Comparison of ENCODE assay signal across 19 cellular contexts in genomic region chr4:76571274-76571673, GRCh38.
DNase-seq lines count a peak whose midpoint lies in the region; ATAC-seq and TF ChIP-seq lines count a peak whose summit lies in the region.
"Had no signal": no experiment of that assay in that cellular context is flagged by ENCODE, and none has a peak within 500 bp of the region (broad histone marks: within the 10 kb centered on the region; RNA-seq: fewer than 3 reads in every experiment).

No MANE protein-coding gene starts in this region.

- TF ChIP-seq CTCF in nephron (IDR thresholded peaks at IDR 0.05; ENCODE audit: unreplicated experiment in 3 of 3): no peak

- no peaks in the 10 kb centered on the region for H3K36me3 ChIP-seq in SJSA1
- H3K36me3 ChIP-seq in CD4-positive, alpha-beta memory T cell (ENCODE audit: insufficient read depth, low read length): no peaks in the 10 kb centered on the region
- H3K36me3 ChIP-seq: WERI-Rb-1 had no signal

- no peak overlapping the region for H3K4me3 Mint-ChIP-seq in nephron
- no peak overlapping the region for H3K4me3 Mint-ChIP-seq in CD4-positive, alpha-beta memory T cell
- H3K4me3 Mint-ChIP-seq: stimulated activated naive CD8-positive, alpha-beta T cell treated with anti-CD3 and anti-CD28 coated beads, Interleukin-15, amount 100 ng/mL, for 72 hours had no signal

- no peaks in the 10 kb centered on the region for H3K27me3 ChIP-seq in SJSA1 (replicated peaks)
- H3K27me3 ChIP-seq in CD4-positive, alpha-beta memory T cell (ENCODE audit: insufficient read depth, low read length): no peaks in the 10 kb centered on the region

- H3K27ac ChIP-seq in SJSA1: peak overlapping the region; percentile 75
- H3K27ac ChIP-seq in CD4-positive, alpha-beta memory T cell (ENCODE audit: low read depth, low read length): no peak overlapping the region
- H3K27ac ChIP-seq: WERI-Rb-1 had no signal

- intact Hi-C loops in CD4-positive, alpha-beta memory T cell (cut with micrococcal nuclease): no loop called here

- no peak overlapping the region for H3K4me3 ChIP-seq in SJSA1
- no peak overlapping the region for H3K4me3 ChIP-seq in CD4-positive, alpha-beta memory T cell (ENCODE audit: low read length in 2 of 2)
- H3K4me3 ChIP-seq: smooth muscle cell had no signal

- CTCF ChIA-PET in CD4-positive, alpha-beta memory T cell (lab: Charles Lee; ENCODE audit: partially characterized antibody): no interaction called here

- DNase-seq in COLO668 (lab: John Stamatoyannopoulos, UW; ENCODE audit: unreplicated experiment) (peak; percentile 29), NCI-H1930 (lab: John Stamatoyannopoulos, UW) (peak; percentile 10 to 69), SJSA1 (ENCODE audit: low read depth in 1 of 2, low spot score in 2 of 2) (no peak), NCI-H524 (lab: John Stamatoyannopoulos, UW) (no peak)
- no peak for DNase-seq in CD4-positive, alpha-beta memory T cell
- DNase-seq: activated effector memory CD4-positive, alpha-beta T cell treated with anti-CD3 and anti-CD28 coated beads, Interleukin-2, amount 50 U/mL, for 16 hours; AML-193; aorta; GOT3; KBM-7; mesendoderm; NCI-H1694; nucleus accumbens; stimulated activated naive CD8-positive, alpha-beta T cell treated with anti-CD3 and anti-CD28 coated beads, Interleukin-15, amount 100 ng/mL, for 72 hours; WERI-Rb-1 had no signal

- ATAC-seq in HG03175 (IDR thresholded peaks at IDR 0.05; ENCODE audit: unreplicated experiment) (no peak), HG03025 (IDR thresholded peaks at IDR 0.05; ENCODE audit: low FRiP score, unreplicated experiment) (no peak)
- ATAC-seq: stimulated activated naive CD8-positive, alpha-beta T cell treated with anti-CD3 and anti-CD28 coated beads, Interleukin-15, amount 100 ng/mL, for 72 hours had no signal

- POLR2A ChIA-PET in CD4-positive, alpha-beta memory T cell (lab: Charles Lee; ENCODE audit: partially characterized antibody): no interaction called here

- no peaks in the 10 kb centered on the region for H3K9me3 ChIP-seq in SJSA1 (replicated peaks)
- no peaks in the 10 kb centered on the region for H3K9me3 ChIP-seq in CD4-positive, alpha-beta memory T cell (ENCODE audit: control insufficient read depth in 1 of 2, low read length in 2 of 2)

- H3K27me3 Mint-ChIP-seq in nephron (ENCODE audit: low read depth): peaks cover 8% of the 10 kb centered on the region
- peaks cover 13 to 28% of the 10 kb centered on the region in 2 donors for H3K27me3 Mint-ChIP-seq in CD4-positive, alpha-beta memory T cell

- H3K27ac Mint-ChIP-seq in nephron: peak overlapping the region in 2 of 3 experiments; percentile 45 to 47
- H3K27ac Mint-ChIP-seq in CD4-positive, alpha-beta memory T cell: no peak overlapping the region
- H3K27ac Mint-ChIP-seq: stimulated activated naive CD8-positive, alpha-beta T cell treated with anti-CD3 and anti-CD28 coated beads, Interleukin-15, amount 100 ng/mL, for 72 hours had no signal

- peaks cover 65% of the 10 kb centered on the region for H3K4me1 Mint-ChIP-seq in nephron
- no peaks in the 10 kb centered on the region for H3K4me1 Mint-ChIP-seq in CD4-positive, alpha-beta memory T cell
- H3K4me1 Mint-ChIP-seq: stimulated activated naive CD8-positive, alpha-beta T cell treated with anti-CD3 and anti-CD28 coated beads, Interleukin-15, amount 100 ng/mL, for 72 hours had no signal

- H3K4me1 ChIP-seq in SJSA1 (replicated peaks): peaks cover 61% of the 10 kb centered on the region
- H3K4me1 ChIP-seq in CD4-positive, alpha-beta memory T cell (ENCODE audit: insufficient read depth, low read length): no peaks in the 10 kb centered on the region

- no peaks in the 10 kb centered on the region for H3K9me3 Mint-ChIP-seq in nephron
- H3K9me3 Mint-ChIP-seq in CD4-positive, alpha-beta memory T cell: peaks cover 0 to 2% (median 0%) of the 10 kb centered on the region in 8 donors
- H3K9me3 Mint-ChIP-seq: stimulated activated naive CD8-positive, alpha-beta T cell treated with anti-CD3 and anti-CD28 coated beads, Interleukin-15, amount 100 ng/mL, for 72 hours had no signal

- no peaks in the 10 kb centered on the region for H3K36me3 Mint-ChIP-seq in nephron (ENCODE audit: low read depth)
- no peaks in the 10 kb centered on the region for H3K36me3 Mint-ChIP-seq in CD4-positive, alpha-beta memory T cell

Comparison
In these comparisons a context has a peak if more than half of its experiments do, and no peak if none do; other contexts are left out.
1. DNase-seq: peak in COLO668 (single experiment) and NCI-H1930 (2 of 2); none in SJSA1 (0 of 2), NCI-H524 (0 of 2) and CD4-positive, alpha-beta memory T cell (0 of 5).
2. H3K27ac Mint-ChIP-seq: peak in nephron (2 of 3); none in CD4-positive, alpha-beta memory T cell (0 of 7).